In genomic region chr18:6752200-6752873, GRCh38 we compare ENCODE assay signal across 14 cellular contexts. TPM values are rescaled to one million over a fixed set of nuclear protein-coding genes. Genes with fewer than 3 reads are reported as not detected.
DNase-seq lines count a peak whose midpoint lies in the region; ATAC-seq, FAIRE-seq and TF ChIP-seq lines count a peak whose summit lies in the region.
"Had no signal": no experiment of that assay in that cellular context is flagged by ENCODE, and none has a peak within 500 bp of the region (broad histone marks: within the 10 kb centered on the region; RNA-seq: fewer than 3 reads in every experiment).

No MANE protein-coding gene starts in this region.

- ATAC-seq in GM21529 (IDR thresholded peaks at IDR 0.05; ENCODE audit: unreplicated experiment) (no peak), GM18505 (IDR thresholded peaks at IDR 0.05; ENCODE audit: unreplicated experiment) (no peak)
- ATAC-seq: activated CD4-positive, alpha-beta T cell treated with anti-CD3 and anti-CD28 coated beads for 36 hours; Panc1 had no signal

- H3K27ac ChIP-seq in brain microvascular endothelial cell (peak overlapping the region; percentile 96), smooth muscle cell (ENCODE audit: low read depth) (peak overlapping the region; percentile 92)
- H3K27ac ChIP-seq: neutrophil had no signal

- no peak for FAIRE-seq in D721Med (lab: Jason Lieb, UNC)
- FAIRE-seq: frontal cortex had no signal

- DNase-seq in H4 (ENCODE audit: low spot score) (peak; percentile 57), brain microvascular endothelial cell (peak; percentile 92), iris pigment epithelial cell (ENCODE audit: low read depth) (peak; percentile 71), smooth muscle cell (lab: John Stamatoyannopoulos, UW; ENCODE audit: unreplicated experiment) (no peak), D721Med (ENCODE audit: insufficient read length, low spot score) (no peak), LoVo (ENCODE audit: low spot score) (no peak)
- DNase-seq: activated CD4-positive, alpha-beta T cell treated with anti-CD3 and anti-CD28 coated beads for 36 hours; NCI-H187 had no signal

- peak overlapping the region; percentile 53 for H3K9ac ChIP-seq in smooth muscle cell (ENCODE audit: low read depth)

- in situ Hi-C loops in brain microvascular endothelial cell (cut with HindIII; ENCODE audit: low pct_ligation_motif_present, low sequenced_read_pairs), result no loop called here

- H2AFZ ChIP-seq in smooth muscle cell (ENCODE audit: low read depth), result peak overlapping the region; percentile 68

- no peaks in the 10 kb centered on the region for H3K36me3 ChIP-seq in brain microvascular endothelial cell (replicated peaks)
- no peaks in the 10 kb centered on the region for H3K36me3 ChIP-seq in smooth muscle cell (ENCODE audit: low read depth)
- H3K36me3 ChIP-seq: HAP-1, neutrophil had no signal

- H3K79me2 ChIP-seq in smooth muscle cell (ENCODE audit: low read depth), result peaks cover 29% of the 10 kb centered on the region

- H3K4me3 ChIP-seq in brain microvascular endothelial cell (ENCODE audit: low read depth, low read length) (no peak overlapping the region), smooth muscle cell (peak overlapping the region; percentile 32)
- H3K4me3 ChIP-seq: HAP-1 had no signal

- TF ChIP-seq CTCF in brain microvascular endothelial cell (IDR thresholded peaks at IDR 0.05; ENCODE audit: low read depth, low read length, missing control alignments) (no peak), smooth muscle cell (IDR thresholded peaks at IDR 0.05; ENCODE audit: borderline replicate concordance, insufficient read depth, poor library complexity, severe bottlenecking) (no peak), D721Med (IDR thresholded peaks at IDR 0.05; ENCODE audit: insufficient read depth, missing control alignments) (no peak)

- H3K9me3 ChIP-seq in smooth muscle cell (replicated peaks; ENCODE audit: low read depth), result no peaks in the 10 kb centered on the region
- H3K9me3 ChIP-seq: HAP-1, neutrophil had no signal

- H3K4me1 ChIP-seq in smooth muscle cell (ENCODE audit: low read depth), result peaks cover 22% of the 10 kb centered on the region
- H3K4me1 ChIP-seq: HAP-1 had no signal

- no peaks in the 10 kb centered on the region for H4K20me1 ChIP-seq in smooth muscle cell (ENCODE audit: low read depth)

- no peak for TF ChIP-seq POLR2A in GM18505 (IDR thresholded peaks at IDR 0.05; ENCODE audit: borderline replicate concordance, extremely low read depth, insufficient read depth, insufficient read length)

- H3K27me3 ChIP-seq in brain microvascular endothelial cell (replicated peaks) (no peaks in the 10 kb centered on the region), smooth muscle cell (ENCODE audit: low read depth) (no peaks in the 10 kb centered on the region)
- H3K27me3 ChIP-seq: neutrophil had no signal

- peaks cover 22% of the 10 kb centered on the region for H3F3A ChIP-seq in smooth muscle cell (ENCODE audit: low read depth)

- H3K4me2 ChIP-seq in smooth muscle cell, result peak overlapping the region; percentile 84

- 5% methylated on average over 7 of the region's 7 CpGs for WGBS in smooth muscle cell (ENCODE audit: low lambda C conversion rate)

RNA-seq across cellular contexts. Expression of gene ARHGAP28, which starts 22.8 kb away (rescaled TPM):
- 26.4 and 32.3 TPM in 2 replicates for total RNA-seq in H4 (2014; rRNA removed; shearing (Covaris generic))
- total RNA-seq in smooth muscle cell, result 27.7 and 40.0 TPM in 2 replicates
- polyA plus RNA-seq in smooth muscle cell, result 13.8 and 16.2 TPM in 2 replicates
- total RNA-seq: activated CD4-positive, alpha-beta T cell treated with anti-CD3 and anti-CD28 coated beads for 36 hours had no signal

Comparison
In these comparisons a context has a peak if more than half of its experiments do, and no peak if none do; other contexts are left out.
1. DNase-seq: peak in H4 (single experiment), brain microvascular endothelial cell (single experiment) and iris pigment epithelial cell (single experiment); none in smooth muscle cell (single experiment), D721Med (single experiment) and LoVo (single experiment).